Comparison of ENCODE assay signal across 21 cellular contexts in genomic region chr16:4212207-4212933, GRCh38. TPM values are rescaled to one million over a fixed set of nuclear protein-coding genes. Genes with fewer than 3 reads are reported as not detected.
DNase-seq lines count a peak whose midpoint lies in the region; ATAC-seq, FAIRE-seq and TF ChIP-seq lines count a peak whose summit lies in the region.
"Had no signal": no experiment of that assay in that cellular context is flagged by ENCODE, and none has a peak within 500 bp of the region (broad histone marks: within the 10 kb centered on the region; RNA-seq: fewer than 3 reads in every experiment).

No MANE protein-coding gene starts in this region.

- peaks cover 20% of the 10 kb centered on the region for H3K4me1 Mint-ChIP-seq in Calu3 (ENCODE audit: low read depth, unreplicated experiment)

- no peaks in the 10 kb centered on the region for H3K27me3 ChIP-seq in right atrium auricular region
- H3K27me3 ChIP-seq in small intestine (ENCODE audit: control insufficient read depth in 2 of 2, insufficient read depth in 2 of 2, low read length in 2 of 2) = no peaks in the 10 kb centered on the region
- H3K27me3 ChIP-seq in SJCRH30 = no peaks in the 10 kb centered on the region

- H3K36me3 ChIP-seq in right atrium auricular region = peaks cover 16% of the 10 kb centered on the region
- H3K36me3 ChIP-seq in small intestine (ENCODE audit: control insufficient read depth in 2 of 2, insufficient read depth in 2 of 2, low read length in 2 of 2) = no peaks in the 10 kb centered on the region
- 0 out of 2 replicates have a peak, but pooled peaks cover 6% of the 10 kb centered on the region for H3K36me3 ChIP-seq in SJCRH30

- H3K4me1 ChIP-seq in right atrium auricular region (peaks cover 0 to 75% of the 10 kb centered on the region in 2 donors), small intestine (ENCODE audit: control insufficient read depth in 2 of 2, insufficient read depth in 1 of 2, low read depth in 1 of 2, low read length in 1 of 2) (peaks cover 0 to 8% of the 10 kb centered on the region in 2 donors), SJCRH30 (peaks cover 36% of the 10 kb centered on the region)

- peaks cover 17% of the 10 kb centered on the region for H3K36me3 Mint-ChIP-seq in Calu3 (ENCODE audit: insufficient read depth, unreplicated experiment)
- H3K36me3 Mint-ChIP-seq: brain had no signal

- CTCF ChIA-PET in Calu3 (lab: Charles Lee) = interaction anchor here (1.0 kb wide), 1 partner anchor 12 kb away, joined by 4 read pairs; no protein-coding TSS in a partner anchor

- no TSS peak for BruUV-seq in Calu3 (replicated peaks; lab: Mats Ljungman, UMichigan)

- WGBS in small intestine, 3 donors = 88 to 97% (median 91%) methylated on average over 11 of the region's 11 CpGs

- H3K4me3 ChIP-seq in right atrium auricular region (no peak overlapping the region), small intestine (ENCODE audit: low read depth in 1 of 2, low read length in 2 of 2) (no peak overlapping the region), SJCRH30 (no peak overlapping the region)
- H3K4me3 ChIP-seq: mucosa of descending colon, SK-N-MC had no signal

- H3K9me3 ChIP-seq in right atrium auricular region (no peaks in the 10 kb centered on the region), small intestine (ENCODE audit: control insufficient read depth, low read depth) (no peaks in the 10 kb centered on the region), SJCRH30 (replicated peaks) (no peaks in the 10 kb centered on the region)
- H3K9me3 ChIP-seq: mucosa of descending colon had no signal

- TF ChIP-seq CTCF in Calu3 (IDR thresholded peaks at IDR 0.05; ENCODE audit: unreplicated experiment) (no peak), right atrium auricular region (IDR thresholded peaks at IDR 0.05) (no peak)

- no peak for FAIRE-seq in small intestine (lab: Jason Lieb, UNC)
- FAIRE-seq: TTC549 had no signal

- no peak for ATAC-seq in GM18520 (IDR thresholded peaks at IDR 0.05; ENCODE audit: unreplicated experiment)

- intact Hi-C loops in Calu3 (cut with micrococcal nuclease; ENCODE audit: unreplicated experiment) = no loop called here

- peaks cover 8% of the 10 kb centered on the region for H3K27me3 Mint-ChIP-seq in Calu3 (ENCODE audit: unreplicated experiment)

- H3K27ac Mint-ChIP-seq in Calu3 (ENCODE audit: unreplicated experiment) = peak overlapping the region; percentile 95

- H3K9me3 Mint-ChIP-seq in Calu3 (ENCODE audit: low read depth, unreplicated experiment) = no peaks in the 10 kb centered on the region
- H3K9me3 Mint-ChIP-seq: brain had no signal

- DNase-seq in Calu3 = no peak
- peak; percentile 78 for DNase-seq in right atrium auricular region (ENCODE audit: low spot score)
- no peak for DNase-seq in small intestine
- no peak for DNase-seq in SJCRH30
- DNase-seq in occipital lobe (lab: John Stamatoyannopoulos, UW) = no peak
- DNase-seq in NCI-H187 (lab: John Stamatoyannopoulos, UW) = no peak
- DNase-seq: activated CD8-positive, alpha-beta memory T cell treated with anti-CD3 and anti-CD28 coated beads for 24 hours; activated naive CD4-positive, alpha-beta T cell; GF-D8; islet precursor cell; mucosa of descending colon; NCI-H1048; NCI-H2171; NK-92 treated with Interleukin-12 subunit alpha and Interleukin-12 subunit beta, amount 100 ng/mL, for 24 hours; posterior cingulate gyrus; stimulated activated CD8-positive, alpha-beta memory T cell treated with anti-CD3 and anti-CD28 coated beads, Interleukin-4, amount 100 ng/mL, for 48 hours had no signal

- peak overlapping the region; percentile 65 for H3K27ac ChIP-seq in cingulate gyrus (ENCODE audit: low read depth, low read length)
- peak overlapping the region; percentile 93 to 98 for H3K27ac ChIP-seq in right atrium auricular region
- H3K27ac ChIP-seq in small intestine (ENCODE audit: low read depth in 1 of 2, low read length in 1 of 2) = peak overlapping the region; percentile 77 to 82
- no peak overlapping the region for H3K27ac ChIP-seq in SJCRH30
- H3K27ac ChIP-seq: SK-N-MC had no signal

- no peak overlapping the region for H3K4me3 Mint-ChIP-seq in Calu3 (ENCODE audit: low read depth, unreplicated experiment)
- H3K4me3 Mint-ChIP-seq: brain had no signal

RNA-seq across cellular contexts. Expression of gene SRL, which starts 29.5 kb away (rescaled TPM):
- 0.12 TPM in 1 of 2 replicates, not detected in the other for total RNA-seq in Calu3 (2022)
- total RNA-seq in right atrium auricular region = 100 to 1,000 TPM; 295 to 466 TPM
- 1 to 10 TPM in 2 of 3 donors, under 1 TPM in 1; 0.45 to 3.2 (median 2.9) TPM for polyA plus RNA-seq in small intestine
- 68.3 and 71.0 TPM in 2 replicates for total RNA-seq in SJCRH30 (2014; rRNA removed; shearing (Covaris generic))
- total RNA-seq in occipital lobe = 0.16 TPM

Comparison
In these comparisons a context has a peak if more than half of its experiments do, and no peak if none do; other contexts are left out.
1. RNA of gene SRL, which starts 29.5 kb away (total RNA-seq): 295 to 466 TPM in right atrium auricular region and 68.3 to 71.0 TPM in SJCRH30; 0.16 TPM in occipital lobe (single experiment) and 0.12 TPM in Calu3; every median in the first group is over 10 times any median in the second.